7 cellular contexts compared by ENCODE assay signal in genomic region chr19:9792191-9793050, GRCh38. TPM values are rescaled to one million over a fixed set of nuclear protein-coding genes. Genes with fewer than 3 reads are reported as not detected.
DNase-seq lines count a peak whose midpoint lies in the region; ATAC-seq and TF ChIP-seq lines count a peak whose summit lies in the region.

No MANE protein-coding gene starts in this region.

- peak overlapping the region; percentile 61 for H3K4me3 ChIP-seq in SJCRH30
- H3K4me3 ChIP-seq in fibroblast of villous mesenchyme (ENCODE audit: low read depth, low read length), result peak overlapping the region; percentile 90

- H3K27me3 ChIP-seq in SJCRH30, result no peaks in the 10 kb centered on the region

- H3K27ac Mint-ChIP-seq in natural killer cell treated with Interleukin-12 subunit alpha and Interleukin-12 subunit beta and Interleukin-15 and Interleukin-18, amount 100 ng/mL, for 72 hours, result peak overlapping the region; percentile 70 to 92
- peak overlapping the region; percentile 94 for H3K27ac Mint-ChIP-seq in stimulated activated memory B cell treated with anti-CD40 and anti-IgM and Interleukin-4, amounts not matched to agents 10 μg/mL and 1 μg/mL and 100 μg/mL, for 72 hours

- peak overlapping the region; percentile 92 for H3K4me3 Mint-ChIP-seq in natural killer cell treated with Interleukin-12 subunit alpha and Interleukin-12 subunit beta and Interleukin-15 and Interleukin-18, amount 100 ng/mL, for 72 hours
- H3K4me3 Mint-ChIP-seq in stimulated activated memory B cell treated with anti-CD40 and anti-IgM and Interleukin-4, amounts not matched to agents 10 μg/mL and 1 μg/mL and 100 μg/mL, for 72 hours, result peak overlapping the region; percentile 96

- H3K9me3 ChIP-seq in SJCRH30 (replicated peaks), result no peaks in the 10 kb centered on the region

- H3K4me1 ChIP-seq in SJCRH30, result no peaks in the 10 kb centered on the region

- H3K27me3 Mint-ChIP-seq in natural killer cell treated with Interleukin-12 subunit alpha and Interleukin-12 subunit beta and Interleukin-15 and Interleukin-18, amount 100 ng/mL, for 72 hours, result no peaks in the 10 kb centered on the region
- H3K27me3 Mint-ChIP-seq in stimulated activated memory B cell treated with anti-CD40 and anti-IgM and Interleukin-4, amounts not matched to agents 10 μg/mL and 1 μg/mL and 100 μg/mL, for 72 hours, result no peaks in the 10 kb centered on the region

- no peaks in the 10 kb centered on the region for H3K36me3 ChIP-seq in SJCRH30

- H3K9me3 Mint-ChIP-seq in natural killer cell treated with Interleukin-12 subunit alpha and Interleukin-12 subunit beta and Interleukin-15 and Interleukin-18, amount 100 ng/mL, for 72 hours, result no peaks in the 10 kb centered on the region
- H3K9me3 Mint-ChIP-seq in stimulated activated memory B cell treated with anti-CD40 and anti-IgM and Interleukin-4, amounts not matched to agents 10 μg/mL and 1 μg/mL and 100 μg/mL, for 72 hours, result no peaks in the 10 kb centered on the region

- no peak overlapping the region for H3K27ac ChIP-seq in SJCRH30

- DNase-seq in M059J (ENCODE audit: low read depth) (peak; percentile 78), SJCRH30 (peak; percentile 87 to 89), fibroblast of villous mesenchyme (ENCODE audit: low read depth) (peak; percentile 96)
- DNase-seq in activated naive CD4-positive, alpha-beta T cell (lab: John Stamatoyannopoulos, UW), result peak; percentile 79 to 97 (median 93)
- DNase-seq in natural killer cell treated with Interleukin-12 subunit alpha and Interleukin-12 subunit beta and Interleukin-15 and Interleukin-18, amount 100 ng/mL, for 72 hours (ENCODE audit: low spot score), result peak; percentile 92

- no peaks in the 10 kb centered on the region for H3K36me3 Mint-ChIP-seq in natural killer cell treated with Interleukin-12 subunit alpha and Interleukin-12 subunit beta and Interleukin-15 and Interleukin-18, amount 100 ng/mL, for 72 hours
- H3K36me3 Mint-ChIP-seq in stimulated activated memory B cell treated with anti-CD40 and anti-IgM and Interleukin-4, amounts not matched to agents 10 μg/mL and 1 μg/mL and 100 μg/mL, for 72 hours, result no peaks in the 10 kb centered on the region

- H3K4me1 Mint-ChIP-seq in natural killer cell treated with Interleukin-12 subunit alpha and Interleukin-12 subunit beta and Interleukin-15 and Interleukin-18, amount 100 ng/mL, for 72 hours (ENCODE audit: low read depth in 2 of 2), result peaks cover 16 to 18% of the 10 kb centered on the region in 2 donors
- peaks cover 26% of the 10 kb centered on the region for H3K4me1 Mint-ChIP-seq in stimulated activated memory B cell treated with anti-CD40 and anti-IgM and Interleukin-4, amounts not matched to agents 10 μg/mL and 1 μg/mL and 100 μg/mL, for 72 hours

- ATAC-seq in GM18868 (IDR thresholded peaks at IDR 0.05; ENCODE audit: unreplicated experiment), result peak; percentile 43
- ATAC-seq in natural killer cell treated with Interleukin-12 subunit alpha and Interleukin-12 subunit beta and Interleukin-15 and Interleukin-18, amount 100 ng/mL, for 72 hours, result peak; percentile 75 to 83
- peak; percentile 79 for ATAC-seq in stimulated activated memory B cell treated with anti-CD40 and anti-IgM and Interleukin-4, amounts not matched to agents 10 μg/mL and 1 μg/mL and 100 μg/mL, for 72 hours

- no peak for TF ChIP-seq CTCF in fibroblast of villous mesenchyme (IDR thresholded peaks at IDR 0.05; ENCODE audit: insufficient read depth, low read depth, low read length)

RNA-seq across cellular contexts. Expression of gene ZNF846, which starts 23.9 kb away (rescaled TPM):
- 1.3 and 3.8 TPM in 2 replicates for total RNA-seq in M059J (2014; rRNA removed; shearing (Covaris generic))
- total RNA-seq in SJCRH30 (2014; rRNA removed; shearing (Covaris generic)), result 0.89 and 3.1 TPM in 2 replicates
- total RNA-seq in fibroblast of villous mesenchyme, result 7.7 and 10.8 TPM in 2 replicates
- total RNA-seq in natural killer cell treated with Interleukin-12 subunit alpha and Interleukin-12 subunit beta and Interleukin-15 and Interleukin-18, amount 100 ng/mL, for 72 hours, result 1 to 10 TPM; 5.7 to 8.3 TPM

RNA-seq across cellular contexts. Expression of gene FBXL12, which starts 26.5 kb away (rescaled TPM):
- 23.2 and 24.4 TPM in 2 replicates for total RNA-seq in M059J (2014; rRNA removed; shearing (Covaris generic))
- total RNA-seq in SJCRH30 (2014; rRNA removed; shearing (Covaris generic)), result 20.0 and 20.6 TPM in 2 replicates
- total RNA-seq in fibroblast of villous mesenchyme, result 21.6 and 26.7 TPM in 2 replicates
- 10 to 100 TPM; 35.5 to 36.0 TPM for total RNA-seq in natural killer cell treated with Interleukin-12 subunit alpha and Interleukin-12 subunit beta and Interleukin-15 and Interleukin-18, amount 100 ng/mL, for 72 hours

RNA-seq across cellular contexts. Expression of gene UBL5, which starts 35.3 kb away (rescaled TPM):
- total RNA-seq in M059J (2014; rRNA removed; shearing (Covaris generic)), result 601 and 1,151 TPM in 2 replicates
- total RNA-seq in SJCRH30 (2014; rRNA removed; shearing (Covaris generic)), result 250 and 326 TPM in 2 replicates
- 126 and 197 TPM in 2 replicates for total RNA-seq in fibroblast of villous mesenchyme
- 100 to 1,000 TPM; 260 to 346 TPM for total RNA-seq in natural killer cell treated with Interleukin-12 subunit alpha and Interleukin-12 subunit beta and Interleukin-15 and Interleukin-18, amount 100 ng/mL, for 72 hours

RNA-seq across cellular contexts. Expression of gene PIN1, which starts 42.7 kb away (rescaled TPM):
- 146 and 182 TPM in 2 replicates for total RNA-seq in M059J (2014; rRNA removed; shearing (Covaris generic))
- 90.1 and 105 TPM in 2 replicates for total RNA-seq in SJCRH30 (2014; rRNA removed; shearing (Covaris generic))
- 76.0 and 87.9 TPM in 2 replicates for total RNA-seq in fibroblast of villous mesenchyme
- 10 to 100 TPM; 95.1 to 96.4 TPM for total RNA-seq in natural killer cell treated with Interleukin-12 subunit alpha and Interleukin-12 subunit beta and Interleukin-15 and Interleukin-18, amount 100 ng/mL, for 72 hours
